In genomic region chr9:135647897-135648296, GRCh38 we compare ENCODE assay signal across 2 cellular contexts.
TF ChIP-seq lines count a peak whose summit lies in the region.

No MANE protein-coding gene starts in this region.

TF ChIP-seq in GM23338, 12 proteins besides CTCF, POLR2A, EP300 and RAD21:
- TF ChIP-seq, protein P1, sequence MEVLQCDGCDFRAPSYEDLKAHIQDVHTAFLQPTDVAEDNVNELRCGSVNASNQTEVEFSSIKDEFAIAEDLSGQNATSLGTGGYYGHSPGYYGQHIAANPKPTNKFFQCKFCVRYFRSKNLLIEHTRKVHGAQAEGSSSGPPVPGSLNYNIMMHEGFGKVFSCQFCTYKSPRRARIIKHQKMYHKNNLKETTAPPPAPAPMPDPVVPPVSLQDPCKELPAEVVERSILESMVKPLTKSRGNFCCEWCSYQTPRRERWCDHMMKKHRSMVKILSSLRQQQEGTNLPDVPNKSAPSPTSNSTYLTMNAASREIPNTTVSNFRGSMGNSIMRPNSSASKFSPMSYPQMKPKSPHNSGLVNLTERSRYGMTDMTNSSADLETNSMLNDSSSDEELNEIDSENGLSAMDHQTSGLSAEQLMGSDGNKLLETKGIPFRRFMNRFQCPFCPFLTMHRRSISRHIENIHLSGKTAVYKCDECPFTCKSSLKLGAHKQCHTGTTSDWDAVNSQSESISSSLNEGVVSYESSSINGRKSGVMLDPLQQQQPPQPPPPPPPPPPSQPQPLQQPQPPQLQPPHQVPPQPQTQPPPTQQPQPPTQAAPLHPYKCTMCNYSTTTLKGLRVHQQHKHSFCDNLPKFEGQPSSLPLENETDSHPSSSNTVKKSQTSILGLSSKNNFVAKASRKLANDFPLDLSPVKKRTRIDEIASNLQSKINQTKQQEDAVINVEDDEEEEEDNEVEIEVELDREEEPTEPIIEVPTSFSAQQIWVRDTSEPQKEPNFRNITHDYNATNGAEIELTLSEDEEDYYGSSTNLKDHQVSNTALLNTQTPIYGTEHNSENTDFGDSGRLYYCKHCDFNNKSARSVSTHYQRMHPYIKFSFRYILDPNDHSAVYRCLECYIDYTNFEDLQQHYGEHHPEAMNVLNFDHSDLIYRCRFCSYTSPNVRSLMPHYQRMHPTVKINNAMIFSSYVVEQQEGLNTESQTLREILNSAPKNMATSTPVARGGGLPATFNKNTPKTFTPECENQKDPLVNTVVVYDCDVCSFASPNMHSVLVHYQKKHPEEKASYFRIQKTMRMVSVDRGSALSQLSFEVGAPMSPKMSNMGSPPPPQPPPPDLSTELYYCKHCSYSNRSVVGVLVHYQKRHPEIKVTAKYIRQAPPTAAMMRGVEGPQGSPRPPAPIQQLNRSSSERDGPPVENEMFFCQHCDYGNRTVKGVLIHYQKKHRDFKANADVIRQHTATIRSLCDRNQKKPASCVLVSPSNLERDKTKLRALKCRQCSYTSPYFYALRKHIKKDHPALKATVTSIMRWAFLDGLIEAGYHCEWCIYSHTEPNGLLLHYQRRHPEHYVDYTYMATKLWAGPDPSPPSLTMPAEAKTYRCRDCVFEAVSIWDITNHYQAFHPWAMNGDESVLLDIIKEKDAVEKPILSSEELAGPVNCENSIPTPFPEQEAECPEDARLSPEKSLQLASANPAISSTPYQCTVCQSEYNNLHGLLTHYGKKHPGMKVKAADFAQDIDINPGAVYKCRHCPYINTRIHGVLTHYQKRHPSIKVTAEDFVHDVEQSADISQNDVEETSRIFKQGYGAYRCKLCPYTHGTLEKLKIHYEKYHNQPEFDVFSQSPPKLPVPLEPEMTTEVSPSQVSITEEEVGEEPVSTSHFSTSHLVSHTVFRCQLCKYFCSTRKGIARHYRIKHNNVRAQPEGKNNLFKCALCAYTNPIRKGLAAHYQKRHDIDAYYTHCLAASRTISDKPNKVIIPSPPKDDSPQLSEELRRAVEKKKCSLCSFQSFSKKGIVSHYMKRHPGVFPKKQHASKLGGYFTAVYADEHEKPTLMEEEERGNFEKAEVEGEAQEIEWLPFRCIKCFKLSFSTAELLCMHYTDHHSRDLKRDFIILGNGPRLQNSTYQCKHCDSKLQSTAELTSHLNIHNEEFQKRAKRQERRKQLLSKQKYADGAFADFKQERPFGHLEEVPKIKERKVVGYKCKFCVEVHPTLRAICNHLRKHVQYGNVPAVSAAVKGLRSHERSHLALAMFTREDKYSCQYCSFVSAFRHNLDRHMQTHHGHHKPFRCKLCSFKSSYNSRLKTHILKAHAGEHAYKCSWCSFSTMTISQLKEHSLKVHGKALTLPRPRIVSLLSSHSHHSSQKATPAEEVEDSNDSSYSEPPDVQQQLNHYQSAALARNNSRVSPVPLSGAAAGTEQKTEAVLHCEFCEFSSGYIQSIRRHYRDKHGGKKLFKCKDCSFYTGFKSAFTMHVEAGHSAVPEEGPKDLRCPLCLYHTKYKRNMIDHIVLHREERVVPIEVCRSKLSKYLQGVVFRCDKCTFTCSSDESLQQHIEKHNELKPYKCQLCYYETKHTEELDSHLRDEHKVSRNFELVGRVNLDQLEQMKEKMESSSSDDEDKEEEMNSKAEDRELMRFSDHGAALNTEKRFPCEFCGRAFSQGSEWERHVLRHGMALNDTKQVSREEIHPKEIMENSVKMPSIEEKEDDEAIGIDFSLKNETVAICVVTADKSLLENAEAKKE (CRISPR knock-in tag; IDR thresholded peaks at IDR 0.05) = no peak
- TF ChIP-seq CREB1 (CRISPR knock-in tag; IDR thresholded peaks at IDR 0.05; ENCODE audit: low read depth) (no peak), ZNF114 (CRISPR knock-in tag; IDR thresholded peaks at IDR 0.05) (no peak), ZNF331 (CRISPR knock-in tag; IDR thresholded peaks at IDR 0.05; ENCODE audit: low read depth) (peak; percentile 25; the same call in 1 of the 2 replicates), JUNB (IDR thresholded peaks at IDR 0.05; ENCODE audit: unreplicated experiment) (no peak), POLR2AphosphoS5 (IDR thresholded peaks at IDR 0.05; ENCODE audit: low read depth) (no peak), REST (IDR thresholded peaks at IDR 0.05; ENCODE audit: unreplicated experiment) (no peak)
- TF ChIP-seq, protein P2, sequence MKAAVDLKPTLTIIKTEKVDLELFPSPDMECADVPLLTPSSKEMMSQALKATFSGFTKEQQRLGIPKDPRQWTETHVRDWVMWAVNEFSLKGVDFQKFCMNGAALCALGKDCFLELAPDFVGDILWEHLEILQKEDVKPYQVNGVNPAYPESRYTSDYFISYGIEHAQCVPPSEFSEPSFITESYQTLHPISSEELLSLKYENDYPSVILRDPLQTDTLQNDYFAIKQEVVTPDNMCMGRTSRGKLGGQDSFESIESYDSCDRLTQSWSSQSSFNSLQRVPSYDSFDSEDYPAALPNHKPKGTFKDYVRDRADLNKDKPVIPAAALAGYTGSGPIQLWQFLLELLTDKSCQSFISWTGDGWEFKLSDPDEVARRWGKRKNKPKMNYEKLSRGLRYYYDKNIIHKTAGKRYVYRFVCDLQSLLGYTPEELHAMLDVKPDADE (IDR thresholded peaks at IDR 0.05) = no peak

TF ChIP-seq in H1, 55 proteins besides CTCF, POLR2A, EP300 and RAD21:
- TF ChIP-seq KDM1A (IDR thresholded peaks at IDR 0.05; ENCODE audit: borderline replicate concordance, low read length) = no peak
- no peak for TF ChIP-seq POU5F1 (IDR thresholded peaks at IDR 0.05; ENCODE audit: low read depth, low read length)
- no peak for TF ChIP-seq RXRA (IDR thresholded peaks at IDR 0.05; ENCODE audit: insufficient read depth, low read depth, low read length)
- peak; percentile 65; the same call in 1 of the 2 replicates for TF ChIP-seq POLR2AphosphoS5 (IDR thresholded peaks at IDR 0.05; ENCODE audit: low read depth, low read length)
- no peak for TF ChIP-seq CREB1 (IDR thresholded peaks at IDR 0.05)
- no peak for TF ChIP-seq RNF2 (IDR thresholded peaks at IDR 0.05; ENCODE audit: borderline replicate concordance, low read depth, low read length, missing control alignments, poor library complexity, severe bottlenecking)
- TF ChIP-seq SP1 (IDR thresholded peaks at IDR 0.05; ENCODE audit: low read depth, low read length) = peak; percentile 44; the same call in 1 of the 2 replicates
- TF ChIP-seq BRCA1 (IDR thresholded peaks at IDR 0.05; ENCODE audit: low read depth, low read length) = no peak
- no peak for TF ChIP-seq MAFK (IDR thresholded peaks at IDR 0.05; ENCODE audit: low read depth, low read length)
- TF ChIP-seq HDAC6 (IDR thresholded peaks at IDR 0.05; ENCODE audit: low read depth, low read length) = no peak
- TF ChIP-seq MAX (IDR thresholded peaks at IDR 0.05) = no peak
- TF ChIP-seq SIN3A (conservative IDR thresholded peaks at IDR 0.05 in 1 of 2, IDR thresholded peaks at IDR 0.05 in 1 of 2; ENCODE audit: low read depth in 1 of 2, low read length in 2 of 2) = no peak
- peak; percentile 4 for TF ChIP-seq TAF7 (optimal IDR thresholded peaks at IDR 0.05; ENCODE audit: borderline replicate concordance, low read depth, low read length)
